Comparison of ENCODE assay signal across 17 cellular contexts in genomic region chr17:19401321-19402010, GRCh38. TPM values are rescaled to one million over a fixed set of nuclear protein-coding genes. Genes with fewer than 3 reads are reported as not detected.
"Had no signal": no experiment of that assay in that cellular context is flagged by ENCODE, and none has a peak within 500 bp of the region (broad histone marks: within the 10 kb centered on the region; RNA-seq: fewer than 3 reads in every experiment).

No MANE protein-coding gene starts in this region.

- H3K27me3 Mint-ChIP-seq: activated naive CD4-positive, alpha-beta T cell treated with anti-CD3 and anti-CD28 coated beads, Interleukin-2, amount 50 U/mL, for 24 hours; stimulated activated naive CD8-positive, alpha-beta T cell treated with anti-CD3 and anti-CD28 coated beads, Interleukin-15, Interleukin-2, amounts not matched to agents 100 ng/mL and 50 ng/mL, for 24 hours; T-cell; type B pancreatic cell had no signal

- H3K36me3 Mint-ChIP-seq: activated CD4-positive, alpha-beta memory T cell treated with anti-CD3 and anti-CD28 coated beads for 36 hours; activated naive CD4-positive, alpha-beta T cell treated with anti-CD3 and anti-CD28 coated beads, Interleukin-2, amount 50 U/mL, for 24 hours; T-cell; type B pancreatic cell had no signal

- ATAC-seq: activated T-cell treated with anti-CD3 and anti-CD28 coated beads, Interleukin-2, amount 50 U/mL, for 4 hours; foreskin keratinocyte; naive thymus-derived CD4-positive, alpha-beta T cell; T-cell had no signal

- H3K27ac Mint-ChIP-seq: activated CD4-positive, alpha-beta memory T cell treated with anti-CD3 and anti-CD28 coated beads for 36 hours; activated naive CD4-positive, alpha-beta T cell treated with anti-CD3 and anti-CD28 coated beads, Interleukin-2, amount 50 U/mL, for 24 hours; naive thymus-derived CD4-positive, alpha-beta T cell; stimulated activated naive CD8-positive, alpha-beta T cell treated with anti-CD3 and anti-CD28 coated beads, Interleukin-15, Interleukin-2, amounts not matched to agents 100 ng/mL and 50 ng/mL, for 24 hours; T-cell; type B pancreatic cell had no signal

- DNase-seq: activated CD4-positive, alpha-beta memory T cell treated with anti-CD3 and anti-CD28 coated beads for 36 hours; activated CD4-positive, alpha-beta T cell treated with anti-CD3 and anti-CD28 coated beads for 1 hour; activated effector memory CD4-positive, alpha-beta T cell treated with Interleukin-2 at 50 U/mL for 16 hours; activated T-cell treated with anti-CD3 and anti-CD28 coated beads, Interleukin-2, amount 50 U/mL, for 4 hours; caudate nucleus; effector CD8-positive, alpha-beta T cell; foreskin keratinocyte; glutamatergic neuron; naive thymus-derived CD4-positive, alpha-beta T cell; T-cell; T-helper 9 cell had no signal

- H3K27ac ChIP-seq: foreskin keratinocyte had no signal

- H3K36me3 ChIP-seq: suprapubic skin had no signal

- H3K27me3 ChIP-seq: suprapubic skin had no signal

- H3K4me1 Mint-ChIP-seq: activated naive CD4-positive, alpha-beta T cell treated with anti-CD3 and anti-CD28 coated beads, Interleukin-2, amount 50 U/mL, for 24 hours; T-cell had no signal

- H3K4me1 ChIP-seq: foreskin keratinocyte had no signal

- H3K9me3 ChIP-seq: suprapubic skin had no signal

- H3K4me3 ChIP-seq: lung, suprapubic skin had no signal

- H3K4me3 Mint-ChIP-seq: activated CD4-positive, alpha-beta memory T cell treated with anti-CD3 and anti-CD28 coated beads for 36 hours; activated naive CD4-positive, alpha-beta T cell treated with anti-CD3 and anti-CD28 coated beads, Interleukin-2, amount 50 U/mL, for 24 hours; activated T-cell treated with anti-CD3 and anti-CD28 coated beads, Interleukin-2, amount 50 U/mL, for 4 hours; naive thymus-derived CD4-positive, alpha-beta T cell; stimulated activated naive CD8-positive, alpha-beta T cell treated with anti-CD3 and anti-CD28 coated beads, Interleukin-15, Interleukin-2, amounts not matched to agents 100 ng/mL and 50 ng/mL, for 24 hours; T-cell; type B pancreatic cell had no signal

- H3K9me3 Mint-ChIP-seq: activated CD4-positive, alpha-beta memory T cell treated with anti-CD3 and anti-CD28 coated beads for 36 hours; activated naive CD4-positive, alpha-beta T cell treated with anti-CD3 and anti-CD28 coated beads, Interleukin-2, amount 50 U/mL, for 24 hours; activated T-cell treated with anti-CD3 and anti-CD28 coated beads, Interleukin-2, amount 50 U/mL, for 4 hours; stimulated activated naive CD8-positive, alpha-beta T cell treated with anti-CD3 and anti-CD28 coated beads, Interleukin-15, Interleukin-2, amounts not matched to agents 100 ng/mL and 50 ng/mL, for 24 hours; T-cell; type B pancreatic cell had no signal

RNA-seq across cellular contexts. Expression of gene RNF112, which starts 9.6 kb away (rescaled TPM):
- total RNA-seq: SK-MEL-5 had no signal

RNA-seq across cellular contexts. Expression of gene MFAP4, which starts 14.5 kb away (rescaled TPM):
- total RNA-seq: activated CD4-positive, alpha-beta memory T cell treated with anti-CD3 and anti-CD28 coated beads for 36 hours; foreskin keratinocyte; naive thymus-derived CD4-positive, alpha-beta T cell; SK-MEL-5 had no signal
- polyA plus RNA-seq: foreskin keratinocyte; naive thymus-derived CD4-positive, alpha-beta T cell had no signal
